In genomic region chr16:29175411-29176153, GRCh38 we compare ENCODE assay signal across 8 cellular contexts.
DNase-seq lines count a peak whose midpoint lies in the region; ATAC-seq, FAIRE-seq and TF ChIP-seq lines count a peak whose summit lies in the region.
"Not testable (repeated sequence)": the region's sequence is repeated elsewhere in the genome, so short reads cannot be mapped to it uniquely, and the experiment has no call there.

No MANE protein-coding gene starts in this region.

- peaks cover 0 to 15% (median 12%) of the 10 kb centered on the region in 7 donors for H3K9me3 Mint-ChIP-seq in CD14-positive monocyte

- WGBS in liver, result 80% methylated on average over 19 of the region's 19 CpGs
- 74 to 84% methylated on average over 6 to 16 of the region's 19 CpGs for WGBS in testis, 2 donors

- H2AFZ ChIP-seq in osteoblast (ENCODE audit: low read length), result not testable (repeated sequence)

- H3K36me3 Mint-ChIP-seq in CD14-positive monocyte, result peaks cover 29 to 64% of the 10 kb centered on the region in 2 donors

- POLR2A ChIA-PET in Panc1 (lab: Charles Lee), result not testable (repeated sequence)

- not testable (repeated sequence) for H3K4me3 ChIP-seq in Panc1 (ENCODE audit: low read depth in 2 of 2, low read length in 2 of 2); left ventricle myocardium inferior; kidney (ENCODE audit: low read length in 2 of 2); liver (ENCODE audit: low read depth in 1 of 3, low read length in 3 of 3); osteoblast (ENCODE audit: insufficient read depth, low read length); testis

- TF ChIP-seq RAD21 in liver (IDR thresholded peaks at IDR 0.05), result not testable (repeated sequence)

- not testable (repeated sequence) for H3K4me2 ChIP-seq in osteoblast (ENCODE audit: insufficient read depth, low read length)

- not testable (repeated sequence) for H3K27me3 Mint-ChIP-seq in CD14-positive monocyte (ENCODE audit: low read depth in 3 of 3)

- H3K4me3 Mint-ChIP-seq in CD14-positive monocyte, result not testable (repeated sequence)

- H3K36me3 ChIP-seq in Panc1 (ENCODE audit: control insufficient read depth, insufficient read depth, low read length); left ventricle myocardium inferior; kidney (ENCODE audit: control insufficient read depth in 1 of 2, insufficient read depth in 2 of 2, low read length in 2 of 2); liver (ENCODE audit: control insufficient read depth in 4 of 4, insufficient read depth in 3 of 4, low read depth in 1 of 4, low read length in 3 of 4); osteoblast (ENCODE audit: insufficient read depth, low read length); testis (ENCODE audit: low read depth, missing control alignments): not testable (repeated sequence)

- not testable (repeated sequence) for H3K9me3 ChIP-seq in Panc1 (ENCODE audit: control insufficient read depth, insufficient read depth, low read depth, low read length); kidney (ENCODE audit: control insufficient read depth in 1 of 2, low read length in 2 of 2); liver (ENCODE audit: control insufficient read depth in 4 of 4, low read length in 3 of 4); osteoblast (ENCODE audit: low read depth, low read length); testis
- peaks cover 11% of the 10 kb centered on the region for H3K9me3 ChIP-seq in left ventricle myocardium inferior (replicated peaks)

- not testable (repeated sequence) for H3K9ac ChIP-seq in kidney (ENCODE audit: low read length in 2 of 2); liver (ENCODE audit: low read depth in 1 of 2, low read length in 2 of 2)

- not testable (repeated sequence) for H3K27me3 ChIP-seq in Panc1 (ENCODE audit: control insufficient read depth, insufficient read depth, low read length); left ventricle myocardium inferior (ENCODE audit: low read depth); liver (ENCODE audit: control insufficient read depth in 4 of 4, insufficient read depth in 4 of 4, low read length in 3 of 4); osteoblast (ENCODE audit: insufficient read depth, low read length); testis

- not testable (repeated sequence) for H3K79me2 ChIP-seq in osteoblast (ENCODE audit: insufficient read depth, low read length)

- H3K4me1 ChIP-seq in Panc1 (ENCODE audit: control insufficient read depth, insufficient read depth, low read length); kidney (ENCODE audit: control insufficient read depth in 1 of 2, insufficient read depth in 1 of 2, low read depth in 1 of 2, low read length in 2 of 2); osteoblast (ENCODE audit: insufficient read depth, low read length): not testable (repeated sequence)
- H3K4me1 ChIP-seq in left ventricle myocardium inferior (peaks cover 48% of the 10 kb centered on the region), liver (ENCODE audit: control insufficient read depth in 4 of 4, insufficient read depth in 4 of 4, low read length in 3 of 4) (peaks cover 0 to 36% (median 22%) of the 10 kb centered on the region in 4 donors), testis (peaks cover 23% of the 10 kb centered on the region)

- not testable (repeated sequence) for H4K20me1 ChIP-seq in osteoblast (ENCODE audit: insufficient read depth, low read length)

- not testable (repeated sequence) for BruUV-seq in Panc1 (replicated peaks; lab: Mats Ljungman, UMichigan)

- H3K4me1 Mint-ChIP-seq in CD14-positive monocyte, result peaks cover 47% of the 10 kb centered on the region

- CTCF ChIA-PET in Panc1 (lab: Charles Lee), result not testable (repeated sequence)

- peak overlapping the region in 4 of 7 donors; percentile 45 to 99 (median 96) for H3K27ac Mint-ChIP-seq in CD14-positive monocyte

- not testable (repeated sequence) for TF ChIP-seq POLR2A in testis (IDR thresholded peaks at IDR 0.05)

- in situ Hi-C loops in Panc1 (cut with HindIII; ENCODE audit: low pct_unique_long_range_greater_than_20kb, low sequenced_read_pairs), result not testable (repeated sequence)

- ATAC-seq in Panc1, result peak; percentile 24; the same call in 1 of the 2 replicates

- TF ChIP-seq CTCF in CD14-positive monocyte (IDR thresholded peaks at IDR 0.05); Panc1 (IDR thresholded peaks at IDR 0.05); left ventricle myocardium inferior (IDR thresholded peaks at IDR 0.05; ENCODE audit: borderline replicate concordance); kidney (IDR thresholded peaks at IDR 0.05; ENCODE audit: borderline replicate concordance, extremely low read depth, insufficient read depth); liver (IDR thresholded peaks at IDR 0.05; ENCODE audit: low read depth, low read length, missing input control); osteoblast (IDR thresholded peaks at IDR 0.05; ENCODE audit: extremely low read depth, low read depth, low read length); testis (IDR thresholded peaks at IDR 0.05): not testable (repeated sequence)

- FAIRE-seq in kidney (lab: Jason Lieb, UNC), result not testable (repeated sequence)

- intact Hi-C loops in CD14-positive monocyte (cut with micrococcal nuclease); Panc1 (cut with micrococcal nuclease; ENCODE audit: unreplicated experiment); cardiac septum (cut with DNase I); left ventricle myocardium inferior (cut with micrococcal nuclease); kidney (cut with DNase I); testis (cut with DNase I; ENCODE audit: low total_unique reads): not testable (repeated sequence)

- not testable (repeated sequence) for DNase-seq in CD14-positive monocyte (ENCODE audit: low spot score); Panc1 (ENCODE audit: low read depth, low spot score); left ventricle myocardium inferior; testis
- DNase-seq in cardiac septum (ENCODE audit: low spot score), result peak; percentile 67
- DNase-seq in kidney, result peak; percentile 67
- peak; percentile 34 for DNase-seq in osteoblast (ENCODE audit: insufficient read length, low spot score, missing footprints)

- H3K27ac ChIP-seq in Panc1 (ENCODE audit: low read length); kidney (ENCODE audit: low read depth in 2 of 2, low read length in 2 of 2); osteoblast (ENCODE audit: low read depth, low read length): not testable (repeated sequence)
- H3K27ac ChIP-seq in left ventricle myocardium inferior (replicated peaks) (peak overlapping the region; percentile 97), liver (ENCODE audit: low read depth in 1 of 2, low read length in 2 of 2) (peak overlapping the region; percentile 37 to 93), testis (peak overlapping the region; percentile 55 to 64)
